In the genomic region with DNA sequence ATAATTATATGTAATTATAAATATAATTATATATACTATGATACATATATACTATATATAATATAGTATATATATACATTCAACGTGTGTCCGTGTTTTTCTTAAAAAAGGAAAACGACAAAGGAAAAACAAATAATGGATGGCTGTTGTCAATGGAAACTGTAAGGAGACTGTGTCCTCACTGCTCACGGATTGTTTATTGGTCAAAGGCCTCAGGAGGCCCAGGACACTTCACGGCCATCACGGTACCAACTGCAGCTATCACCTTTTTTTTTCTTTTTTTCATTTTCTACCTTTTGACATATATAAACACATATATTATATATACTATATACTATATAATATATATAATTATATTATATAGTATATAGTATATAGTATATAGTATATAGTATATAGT, we compare ENCODE assay signal across 26 cellular contexts.
"Had no signal": no experiment of that assay in that cellular context is flagged by ENCODE, and none has a peak within 500 bp of the region (broad histone marks: within the 10 kb centered on the region; RNA-seq: fewer than 3 reads in every experiment).

No MANE protein-coding gene starts in this region.

- ATAC-seq: activated T-cell treated with anti-CD3 and anti-CD28 coated beads, Interleukin-2, amount 50 U/mL, for 4 hours; activated T-helper 17 cell treated with anti-CD3 and anti-CD28 coated beads, Interleukin-2, amount 50 U/mL, for 72 hours; esophagus mucosa; heart left ventricle; left colon; naive thymus-derived CD4-positive, alpha-beta T cell; psoas muscle had no signal

- DNase-seq: activated CD4-positive, alpha-beta memory T cell treated with anti-CD3 and anti-CD28 coated beads for 36 hours; activated CD4-positive, alpha-beta T cell treated with anti-CD3 and anti-CD28 coated beads, Interleukin-2, amount 10 ng/mL, durations not matched to agents 24 days and 14 days; activated CD4-positive, CD25-positive, alpha-beta regulatory T cell treated with anti-CD3 and anti-CD28 coated beads, Interleukin-2, amount 50 U/mL, for 72 hours; activated gamma-delta T cell treated with Interleukin-2 at 50 U/mL for 16 hours; activated naive CD4-positive, alpha-beta T cell treated with anti-CD3 and anti-CD28 coated beads, Interleukin-2, amount 50 U/mL, for 16 hours; activated T-cell treated with anti-CD3 and anti-CD28 coated beads, Interleukin-2, amount 50 U/mL, for 4 hours; amniotic stem cell; brain microvascular endothelial cell; foreskin fibroblast; heart left ventricle; hypothalamus; immature natural killer cell; kidney; left colon; naive thymus-derived CD4-positive, alpha-beta T cell; nucleus accumbens; psoas muscle; stimulated activated CD4-positive, alpha-beta T cell treated with anti-CD3 and anti-CD28 coated beads, Interleukin-2, amount 100 ng/mL, for 24 hours; stimulated activated naive CD4-positive, alpha-beta T cell; T1000; testis; transverse colon; WERI-Rb-1 had no signal

- H3K27me3 Mint-ChIP-seq: activated CD4-positive, alpha-beta memory T cell treated with anti-CD3 and anti-CD28 coated beads for 36 hours; activated CD4-positive, alpha-beta T cell treated with anti-CD3 and anti-CD28 coated beads, Interleukin-2, amount 10 ng/mL, durations not matched to agents 24 days and 14 days; activated T-helper 17 cell treated with anti-CD3 and anti-CD28 coated beads, Interleukin-2, amount 50 U/mL, for 72 hours had no signal

- H3K9me3 Mint-ChIP-seq: activated CD4-positive, alpha-beta memory T cell treated with anti-CD3 and anti-CD28 coated beads for 36 hours; activated CD4-positive, alpha-beta T cell treated with anti-CD3 and anti-CD28 coated beads, Interleukin-2, amount 10 ng/mL, durations not matched to agents 24 days and 14 days; activated T-cell treated with anti-CD3 and anti-CD28 coated beads, Interleukin-2, amount 50 U/mL, for 4 hours; activated T-helper 17 cell treated with anti-CD3 and anti-CD28 coated beads, Interleukin-2, amount 50 U/mL, for 72 hours; immature natural killer cell; naive thymus-derived CD4-positive, alpha-beta T cell had no signal

- H3K27ac Mint-ChIP-seq: activated CD4-positive, alpha-beta memory T cell treated with anti-CD3 and anti-CD28 coated beads for 36 hours; activated CD4-positive, alpha-beta T cell treated with anti-CD3 and anti-CD28 coated beads, Interleukin-2, amount 10 ng/mL, durations not matched to agents 24 days and 14 days; activated T-helper 17 cell treated with anti-CD3 and anti-CD28 coated beads, Interleukin-2, amount 50 U/mL, for 72 hours; immature natural killer cell; mesothelial cell of epicardium; naive thymus-derived CD4-positive, alpha-beta T cell had no signal

- H3K4me1 Mint-ChIP-seq: activated CD4-positive, alpha-beta T cell treated with anti-CD3 and anti-CD28 coated beads, Interleukin-2, amount 10 ng/mL, durations not matched to agents 24 days and 14 days; activated T-helper 17 cell treated with anti-CD3 and anti-CD28 coated beads, Interleukin-2, amount 50 U/mL, for 72 hours; immature natural killer cell; mesothelial cell of epicardium; naive thymus-derived CD4-positive, alpha-beta T cell had no signal

- H3K4me3 Mint-ChIP-seq: activated CD4-positive, alpha-beta memory T cell treated with anti-CD3 and anti-CD28 coated beads for 36 hours; activated CD4-positive, alpha-beta T cell treated with anti-CD3 and anti-CD28 coated beads, Interleukin-2, amount 10 ng/mL, durations not matched to agents 24 days and 14 days; activated T-cell treated with anti-CD3 and anti-CD28 coated beads, Interleukin-2, amount 50 U/mL, for 4 hours; activated T-helper 17 cell treated with anti-CD3 and anti-CD28 coated beads, Interleukin-2, amount 50 U/mL, for 72 hours; immature natural killer cell; mesothelial cell of epicardium; naive thymus-derived CD4-positive, alpha-beta T cell had no signal
